In the genomic region with DNA sequence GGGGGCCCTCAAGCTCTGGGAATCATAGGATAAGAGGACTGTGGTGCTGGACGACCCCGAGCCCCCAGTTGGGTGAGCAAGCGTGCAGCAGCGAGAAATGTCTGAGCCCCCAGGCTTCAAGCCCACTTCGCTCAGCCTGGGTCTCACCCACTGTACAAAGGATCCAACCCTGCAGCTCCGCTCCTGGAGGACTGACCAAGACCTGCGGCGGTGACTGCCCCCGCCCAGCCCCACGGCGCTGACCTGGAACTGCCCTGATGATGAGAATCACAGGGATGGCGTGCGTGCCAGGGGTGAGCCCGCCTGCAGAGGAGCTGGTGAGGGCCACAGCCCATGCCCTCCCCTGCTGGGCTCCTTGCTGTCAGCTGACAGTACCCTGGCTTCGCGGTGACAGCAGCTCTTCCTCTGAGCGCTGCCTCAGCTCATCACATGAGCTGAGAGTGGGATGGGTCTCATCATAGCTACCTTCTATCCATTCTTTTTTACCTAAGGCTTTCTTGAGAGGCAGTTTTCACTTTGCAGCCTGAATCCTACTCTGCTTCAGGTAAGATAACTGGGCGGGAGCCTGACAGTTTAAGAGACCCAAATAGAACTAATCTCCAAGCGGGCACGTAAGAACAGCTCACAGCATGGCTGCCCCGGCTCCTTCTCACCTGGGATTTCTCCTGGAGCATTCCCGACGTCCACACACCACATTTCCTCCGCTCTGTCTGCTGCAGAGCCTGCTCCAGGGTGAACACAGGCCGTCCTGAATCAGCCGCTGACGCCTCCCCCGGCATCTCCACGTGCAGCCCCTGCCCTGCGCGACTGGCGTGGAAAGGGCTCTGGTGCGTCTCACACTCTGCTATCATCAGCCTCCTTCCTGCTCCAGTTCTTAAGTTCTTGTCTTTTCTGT, we compare ENCODE assay signal across 23 cellular contexts.
A peak's percentile ranks its signal among the peaks of the same experiment; 100 is the strongest.
DNase-seq lines count a peak whose midpoint lies in the region; ATAC-seq and TF ChIP-seq lines count a peak whose summit lies in the region.
"Had no signal": no experiment of that assay in that cellular context is flagged by ENCODE, and none has a peak within 500 bp of the region (broad histone marks: within the 10 kb centered on the region; RNA-seq: fewer than 3 reads in every experiment).

No MANE protein-coding gene starts in this region.

- H2AFZ ChIP-seq in trophoblast cell (ENCODE audit: insufficient read depth, low read length, poor library complexity) = no peak overlapping the region
- H2AFZ ChIP-seq: GM23338, PC-9 had no signal

- no peak overlapping the region for H3K4ac ChIP-seq in trophoblast cell (ENCODE audit: low read depth, low read length)

- intact Hi-C loops in left lung (cut with DNase I) = no loop called here

- H2BK5ac ChIP-seq in trophoblast cell (ENCODE audit: low read depth, low read length, poor library complexity) = no peak overlapping the region

- H3K27ac Mint-ChIP-seq in WTC11 = peak overlapping the region; percentile 67; the same call in 1 of the 2 replicates
- H3K27ac Mint-ChIP-seq in stimulated activated effector memory CD8-positive, alpha-beta T cell treated with anti-CD3 and anti-CD28 coated beads, Interleukin-12 subunit alpha, Interleukin-12 subunit beta, amount 100 ng/mL, for 72 hours = no peak overlapping the region
- H3K27ac Mint-ChIP-seq: CD4-positive, alpha-beta memory T cell; GM23338 had no signal

- H3K23ac ChIP-seq in trophoblast cell (ENCODE audit: low read length) = no peak overlapping the region

- H3K4me3 Mint-ChIP-seq in WTC11 = no peak overlapping the region
- H3K4me3 Mint-ChIP-seq in stimulated activated effector memory CD8-positive, alpha-beta T cell treated with anti-CD3 and anti-CD28 coated beads, Interleukin-12 subunit alpha, Interleukin-12 subunit beta, amount 100 ng/mL, for 72 hours = no peak overlapping the region
- H3K4me3 Mint-ChIP-seq: CD4-positive, alpha-beta memory T cell; GM23338 had no signal

- no peak overlapping the region for H3K4me2 ChIP-seq in trophoblast cell (ENCODE audit: low read length)
- H3K4me2 ChIP-seq: A549; BLaER1 treated with 17β-estradiol and CSF1 and Interleukin-3, amounts not matched to agents 10 nM and 100 nM; GM23338; PC-9 had no signal

- no peak overlapping the region for H2BK120ac ChIP-seq in trophoblast cell (ENCODE audit: insufficient read depth, low read length, poor library complexity)

- H3K27me3 Mint-ChIP-seq in WTC11 (ENCODE audit: low read depth) = no peaks in the 10 kb centered on the region; the same call in 1 of the 2 replicates

- H3K9ac ChIP-seq in trophoblast cell (ENCODE audit: low read length) = no peak overlapping the region
- H3K9ac ChIP-seq: BLaER1 treated with 17β-estradiol and CSF1 and Interleukin-3, amounts not matched to agents 10 nM and 100 nM had no signal

- H3K79me1 ChIP-seq in trophoblast cell (ENCODE audit: low read length) = no peaks in the 10 kb centered on the region

- H4K8ac ChIP-seq in trophoblast cell (ENCODE audit: low read depth, low read length) = no peak overlapping the region

- no peaks in the 10 kb centered on the region; the same call in 1 of the 2 replicates for H3K36me3 Mint-ChIP-seq in WTC11
- no peaks in the 10 kb centered on the region for H3K36me3 Mint-ChIP-seq in stimulated activated effector memory CD8-positive, alpha-beta T cell treated with anti-CD3 and anti-CD28 coated beads, Interleukin-12 subunit alpha, Interleukin-12 subunit beta, amount 100 ng/mL, for 72 hours
- H3K36me3 Mint-ChIP-seq: CD4-positive, alpha-beta memory T cell had no signal

- peaks cover 13% of the 10 kb centered on the region for H3K4me1 Mint-ChIP-seq in WTC11
- no peaks in the 10 kb centered on the region for H3K4me1 Mint-ChIP-seq in stimulated activated effector memory CD8-positive, alpha-beta T cell treated with anti-CD3 and anti-CD28 coated beads, Interleukin-12 subunit alpha, Interleukin-12 subunit beta, amount 100 ng/mL, for 72 hours
- H3K4me1 Mint-ChIP-seq: CD4-positive, alpha-beta memory T cell; GM23338 had no signal

- CTCF ChIA-PET in WTC11 (lab: Charles Lee) = no interaction called here

- DNase-seq in WTC11 (ENCODE audit: low spot score) (no peak), left lung (peak; percentile 17 to 79), trophoblast cell (no peak), LoVo (ENCODE audit: low spot score) (no peak), NCI-H524 (lab: John Stamatoyannopoulos, UW) (no peak)
- no peak for DNase-seq in stimulated activated effector memory CD8-positive, alpha-beta T cell treated with anti-CD3 and anti-CD28 coated beads, Interleukin-12 subunit alpha, Interleukin-12 subunit beta, amount 100 ng/mL, for 72 hours (ENCODE audit: low spot score in 2 of 2)
- no peak for DNase-seq in activated CD4-positive, alpha-beta T cell treated with anti-CD3 and anti-CD28 coated beads, Interleukin-2, amount 50 U/mL, for 4 hours
- DNase-seq: AML-193; CD4-positive, alpha-beta memory T cell; COR-L47; HCEC 1CT; MM.1S; NCI-H2029; NCI-H446; NCI-H526 treated with DMSO at 0.1 percent for 48 hours; PC-9; Right ventricle myocardium superior had no signal

- H3K27ac ChIP-seq in left lung (no peak overlapping the region), trophoblast cell (ENCODE audit: low read depth, low read length) (no peak overlapping the region)
- H3K27ac ChIP-seq: A549; BLaER1 treated with 17β-estradiol and CSF1 and Interleukin-3, amounts not matched to agents 10 nM and 100 nM; PC-9; SJSA1 had no signal

- no peak overlapping the region for H2BK12ac ChIP-seq in trophoblast cell (ENCODE audit: low read length)

- no peak overlapping the region for H4K91ac ChIP-seq in trophoblast cell (ENCODE audit: low read depth, low read length)

- H3K4me3 ChIP-seq in left lung = no peak overlapping the region
- peak overlapping the region; percentile 11 for H3K4me3 ChIP-seq in trophoblast cell (ENCODE audit: low read depth, low read length)
- H3K4me3 ChIP-seq: A549; BLaER1 treated with 17β-estradiol and CSF1 and Interleukin-3, amounts not matched to agents 10 nM and 100 nM; GM12878; GM23338; K562; PC-9; SJSA1 had no signal

- no peak overlapping the region for H4K12ac ChIP-seq in trophoblast cell (ENCODE audit: low read depth, low read length)

- H3K36me3 ChIP-seq in left lung = no peaks in the 10 kb centered on the region
- H3K36me3 ChIP-seq in trophoblast cell (ENCODE audit: control insufficient read depth in 1 of 2, insufficient read depth in 2 of 2, low read length in 2 of 2) = no peaks in the 10 kb centered on the region
- H3K36me3 ChIP-seq: BLaER1 treated with 17β-estradiol and CSF1 and Interleukin-3, amounts not matched to agents 10 nM and 100 nM; SJSA1 had no signal

- H3K18ac ChIP-seq in trophoblast cell (ENCODE audit: low read length) = no peak overlapping the region

- WGBS in trophoblast cell (ENCODE audit: extremely low coverage, insufficient coverage, insufficient read length) = no CpG with 5 or more reads among the region's 33 CpGs

- H3K4me1 ChIP-seq in left lung = no peaks in the 10 kb centered on the region
- H3K4me1 ChIP-seq in trophoblast cell (ENCODE audit: control insufficient read depth in 1 of 2, insufficient read depth in 2 of 2, low read length in 2 of 2) = no peaks in the 10 kb centered on the region
- H3K4me1 ChIP-seq: A549; BLaER1 treated with 17β-estradiol and CSF1 and Interleukin-3, amounts not matched to agents 10 nM and 100 nM; SJSA1 had no signal

- no peaks in the 10 kb centered on the region for H3K27me3 ChIP-seq in left lung
- H3K27me3 ChIP-seq in trophoblast cell (ENCODE audit: insufficient read depth, low read length) = no peaks in the 10 kb centered on the region
- H3K27me3 ChIP-seq: BLaER1 treated with 17β-estradiol and CSF1 and Interleukin-3, amounts not matched to agents 10 nM and 100 nM; SJSA1 had no signal

- H3K79me2 ChIP-seq in trophoblast cell (ENCODE audit: control insufficient read depth, insufficient read depth, low read length, poor library complexity) = no peaks in the 10 kb centered on the region

- TF ChIP-seq CTCF in WTC11 (IDR thresholded peaks at IDR 0.05) (no peak), left lung (IDR thresholded peaks at IDR 0.05) (no peak)

- H2AK5ac ChIP-seq in trophoblast cell (ENCODE audit: low read length) = no peak overlapping the region

- H3K9me3 ChIP-seq in left lung = peaks cover 0 to 15% of the 10 kb centered on the region in 2 donors
- H3K9me3 ChIP-seq in trophoblast cell (ENCODE audit: insufficient read depth, low read depth, low read length) = peaks cover 43% of the 10 kb centered on the region
- H3K9me3 ChIP-seq: BLaER1 treated with 17β-estradiol and CSF1 and Interleukin-3, amounts not matched to agents 10 nM and 100 nM had no signal

- ATAC-seq in WTC11 (no peak), left lung (no peak)
- ATAC-seq in stimulated activated effector memory CD8-positive, alpha-beta T cell treated with anti-CD3 and anti-CD28 coated beads, Interleukin-12 subunit alpha, Interleukin-12 subunit beta, amount 100 ng/mL, for 72 hours = peak; percentile 9
- ATAC-seq: A549, GM12878, GM23338, K562 had no signal

- POLR2A ChIA-PET in WTC11 (lab: Charles Lee) = interaction anchor here (0.5 kb wide), 1 partner anchor 1212 kb away, joined by 3 read pairs; no protein-coding TSS in a partner anchor

- H3K14ac ChIP-seq in trophoblast cell (ENCODE audit: low read length) = no peak overlapping the region

- H3K9me3 Mint-ChIP-seq in WTC11 = no peaks in the 10 kb centered on the region
- H3K9me3 Mint-ChIP-seq in stimulated activated effector memory CD8-positive, alpha-beta T cell treated with anti-CD3 and anti-CD28 coated beads, Interleukin-12 subunit alpha, Interleukin-12 subunit beta, amount 100 ng/mL, for 72 hours = peaks cover 4% of the 10 kb centered on the region

TF ChIP-seq in WTC11, 78 proteins besides CTCF, POLR2A, EP300 and RAD21 (continues in another document):
- no peak for TF ChIP-seq ZNF425 (CRISPR knock-in tag; conservative IDR thresholded peaks at IDR 0.05)
- TF ChIP-seq ETV6 (CRISPR knock-in tag; IDR thresholded peaks at IDR 0.05) = no peak

Comparison
In these comparisons a context has a peak if more than half of its experiments do, and no peak if none do; other contexts are left out.
1. DNase-seq: peak in left lung (2 of 2); none in WTC11 (single experiment), trophoblast cell (0 of 2), stimulated activated effector memory CD8-positive, alpha-beta T cell treated with anti-CD3 and anti-CD28 coated beads, Interleukin-12 subunit alpha, Interleukin-12 subunit beta, amount 100 ng/mL, for 72 hours (0 of 2), LoVo (single experiment), activated CD4-positive, alpha-beta T cell treated with anti-CD3 and anti-CD28 coated beads, Interleukin-2, amount 50 U/mL, for 4 hours (0 of 2) and NCI-H524 (0 of 2).